ENCODE assay signal across 9 cellular contexts in the genomic region with DNA sequence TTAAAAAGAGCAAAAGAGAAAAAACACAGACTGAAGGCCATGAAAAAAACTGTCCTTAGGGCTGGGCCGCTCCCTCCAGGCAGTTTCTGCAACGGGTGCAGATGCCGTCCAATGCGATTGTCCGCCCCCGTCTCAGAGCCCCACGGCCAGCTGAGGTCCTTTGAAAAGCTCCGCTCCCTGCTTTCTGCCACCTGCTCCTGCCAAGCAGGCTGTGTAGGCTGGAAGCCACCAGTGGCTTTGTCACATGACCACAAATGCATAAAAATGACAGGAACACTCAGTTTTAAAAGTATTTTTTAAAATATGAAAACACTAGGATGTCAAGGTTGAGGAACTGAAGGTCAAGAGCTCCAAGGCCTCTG.
DNase-seq lines count a peak whose midpoint lies in the region; ATAC-seq and TF ChIP-seq lines count a peak whose summit lies in the region.
"Had no signal": no experiment of that assay in that cellular context is flagged by ENCODE, and none has a peak within 500 bp of the region (broad histone marks: within the 10 kb centered on the region; RNA-seq: fewer than 3 reads in every experiment).

No MANE protein-coding gene starts in this region.

- in situ Hi-C loops in IMR-90 (cut with MboI; ENCODE audit: low sequenced_read_pairs), result no loop called here

- H2BK15ac ChIP-seq in IMR-90 (ENCODE audit: low read depth, low read length), result peak overlapping the region; percentile 34; the same call in 1 of the 3 replicates

- no peak for TF ChIP-seq CTCF in IMR-90 (conservative IDR thresholded peaks at IDR 0.05; ENCODE audit: low read depth, low read length)

- DNase-seq in IMR-90 (no peak), RPMI8226 (peak; percentile 66), head of caudate nucleus (peak in 34 of 42 donors; percentile 37 to 82 (median 52)), posterior vena cava (ENCODE audit: low spot score) (no peak)
- DNase-seq in activated naive CD4-positive, alpha-beta T cell (lab: John Stamatoyannopoulos, UW), result no peak
- DNase-seq: NCI-H446 treated with DMSO at 0.1 percent for 48 hours had no signal

- H3K27ac ChIP-seq in IMR-90 (ENCODE audit: insufficient read depth, low read length), result peak overlapping the region; percentile 13; the same call in 1 of the 2 replicates

- 0 out of 2 replicates have a peak overlapping the region, but pooled peaks have one; percentile 42 for H2BK20ac ChIP-seq in IMR-90 (ENCODE audit: low read depth, low read length)

- H2BK5ac ChIP-seq in IMR-90 (ENCODE audit: low read depth, low read length, poor library complexity, severe bottlenecking), result peak overlapping the region; percentile 53

- H2AK9ac ChIP-seq in IMR-90 (replicated peaks; ENCODE audit: low read depth, low read length, poor library complexity), result no peak overlapping the region

- no TSS peak for BruUV-seq in IMR-90 (replicated peaks; lab: Mats Ljungman, UMichigan)

- CTCF ChIA-PET in IMR-90 (lab: Yijun Ruan, JAX), result interaction anchor here (0.6 to 1.4 kb wide), 3 partner anchors 10 to 45 kb away, joined by 3 to 5 read pairs (median 3); no protein-coding TSS in a partner anchor

- no peaks in the 10 kb centered on the region for H3K9me3 ChIP-seq in IMR-90 (ENCODE audit: control insufficient read depth, insufficient read depth, low read length)
- H3K9me3 ChIP-seq in skeletal muscle satellite cell (replicated peaks; ENCODE audit: low read length), result no peaks in the 10 kb centered on the region

- peaks cover 11% of the 10 kb centered on the region for H4K20me1 ChIP-seq in IMR-90 (ENCODE audit: insufficient read depth, low read length)

- peak overlapping the region; percentile 67; the same call in 1 of the 2 replicates for H3K14ac ChIP-seq in IMR-90 (replicated peaks; ENCODE audit: low read depth, low read length)

- H3K4ac ChIP-seq in IMR-90 (ENCODE audit: low read depth, low read length), result peak overlapping the region; percentile 96

- POLR2A ChIA-PET in IMR-90 (lab: Charles Lee; ENCODE audit: unreplicated experiment), result no interaction called here

- peak overlapping the region; percentile 61; the same call in 1 of the 2 replicates for H2BK120ac ChIP-seq in IMR-90 (ENCODE audit: low read depth, low read length)

- H4K91ac ChIP-seq in IMR-90 (ENCODE audit: insufficient read depth, low read depth, low read length), result peak overlapping the region; percentile 81; the same call in 1 of the 2 replicates

- H4K8ac ChIP-seq in IMR-90 (ENCODE audit: low read depth in 2 of 2, low read length in 2 of 2), result no peak overlapping the region

- no peak overlapping the region for H3K18ac ChIP-seq in IMR-90 (ENCODE audit: low read depth, low read length)

- H3K56ac ChIP-seq in IMR-90 (ENCODE audit: extremely low read depth, insufficient read depth, low read length), result no peak overlapping the region

- no peak for ATAC-seq in IMR-90 (ENCODE audit: low read depth)
- no peak for ATAC-seq in HG02571 (IDR thresholded peaks at IDR 0.05; ENCODE audit: unreplicated experiment)

- H4K5ac ChIP-seq in IMR-90 (ENCODE audit: low read depth, low read length), result no peak overlapping the region

- H3K4me2 ChIP-seq in IMR-90 (ENCODE audit: low read depth, low read length), result no peak overlapping the region
- peak overlapping the region; percentile 71 for H3K4me2 ChIP-seq in skeletal muscle satellite cell (ENCODE audit: low read length)

- H2AK5ac ChIP-seq in IMR-90 (ENCODE audit: low read depth, low read length), result peak overlapping the region; percentile 98; the same call in 1 of the 2 replicates

- peak overlapping the region; percentile 86; the same call in 1 of the 2 replicates for H3K23ac ChIP-seq in IMR-90 (ENCODE audit: low read depth, low read length)

- H3K9ac ChIP-seq in IMR-90 (ENCODE audit: low read depth, low read length) (no peak overlapping the region), skeletal muscle satellite cell (ENCODE audit: low read depth, low read length) (peak overlapping the region; percentile 45)
- H3K9ac ChIP-seq: parathyroid adenoma had no signal

- TF ChIP-seq POLR2A in IMR-90 (IDR thresholded peaks at IDR 0.05; ENCODE audit: low read depth, low read length), result no peak

- no peak overlapping the region for H3K4me3 ChIP-seq in IMR-90 (ENCODE audit: insufficient read depth, low read depth, low read length)
- H3K4me3 ChIP-seq in skeletal muscle satellite cell (ENCODE audit: low read length), result peak overlapping the region; percentile 12

- no peak for TF ChIP-seq RAD21 in IMR-90 (IDR thresholded peaks at IDR 0.05; ENCODE audit: low read length)

- H2AFZ ChIP-seq in IMR-90 (replicated peaks; ENCODE audit: low read length, poor library complexity), result no peak overlapping the region
- H2AFZ ChIP-seq: parathyroid adenoma had no signal

- 100% methylated on average over 3 of the region's 8 CpGs; no CpG with 5 or more reads in 1 of the 2 experiments for WGBS in IMR-90 (ENCODE audit: extremely low coverage in 2 of 2, insufficient read length in 1 of 2), 2 experiments

- peaks cover 47% of the 10 kb centered on the region for H3K4me1 ChIP-seq in IMR-90 (ENCODE audit: control insufficient read depth, insufficient read depth, low read length)
- H3K4me1 ChIP-seq in skeletal muscle satellite cell (ENCODE audit: control insufficient read depth, insufficient read depth, low read length), result peaks cover 74% of the 10 kb centered on the region

- H3K9me1 ChIP-seq in IMR-90 (ENCODE audit: insufficient read depth, low read length), result peaks cover 33% of the 10 kb centered on the region

- peaks cover 51 to 75% of the 10 kb centered on the region in 2 experiments for H3K79me1 ChIP-seq in IMR-90 (ENCODE audit: low read depth in 1 of 2, low read length in 2 of 2)

- dilution Hi-C loops in IMR-90 (cut with HindIII; ENCODE audit: low sequenced_read_pairs, unreplicated experiment), result no loop called here

- H3K27me3 ChIP-seq in IMR-90 (ENCODE audit: control insufficient read depth, insufficient read depth, low read length) (no peaks in the 10 kb centered on the region), skeletal muscle satellite cell (ENCODE audit: control insufficient read depth, insufficient read depth, low read length) (no peaks in the 10 kb centered on the region)

- peaks cover 6% of the 10 kb centered on the region for H3K36me3 ChIP-seq in IMR-90 (ENCODE audit: control insufficient read depth, insufficient read depth, low read length)
- no peaks in the 10 kb centered on the region for H3K36me3 ChIP-seq in skeletal muscle satellite cell (ENCODE audit: insufficient read depth, low read length)

- intact Hi-C loops in IMR-90 (cut with micrococcal nuclease) (loop anchor here (5.0 kb wide), 2 partner anchors 38 to 83 kb away; partner anchors contain the start of gene GNA12), head of caudate nucleus (cut with DNase I) (no loop called here), posterior vena cava (cut with DNase I) (loop anchor here in 1 of 2 donors (5.0 kb wide), 1 partner anchor 103 kb away; no protein-coding TSS in a partner anchor)

TF ChIP-seq in IMR-90, 13 proteins besides CTCF, POLR2A, EP300 and RAD21:
- no peak for TF ChIP-seq MAZ (IDR thresholded peaks at IDR 0.05; ENCODE audit: borderline replicate concordance, low read depth, low read length)
- TF ChIP-seq MXI1 (IDR thresholded peaks at IDR 0.05; ENCODE audit: borderline replicate concordance, low read depth, low read length), result no peak
- TF ChIP-seq NFE2L2 (IDR thresholded peaks at IDR 0.05; ENCODE audit: low read depth, low read length), result no peak
- no peak for TF ChIP-seq FOS (IDR thresholded peaks at IDR 0.05; ENCODE audit: low read depth, low read length)
- TF ChIP-seq SMC3 (IDR thresholded peaks at IDR 0.05; ENCODE audit: low read depth, low read length), result no peak
- no peak for TF ChIP-seq RFX5 (IDR thresholded peaks at IDR 0.05; ENCODE audit: low read depth, low read length)
- TF ChIP-seq, protein P1, sequence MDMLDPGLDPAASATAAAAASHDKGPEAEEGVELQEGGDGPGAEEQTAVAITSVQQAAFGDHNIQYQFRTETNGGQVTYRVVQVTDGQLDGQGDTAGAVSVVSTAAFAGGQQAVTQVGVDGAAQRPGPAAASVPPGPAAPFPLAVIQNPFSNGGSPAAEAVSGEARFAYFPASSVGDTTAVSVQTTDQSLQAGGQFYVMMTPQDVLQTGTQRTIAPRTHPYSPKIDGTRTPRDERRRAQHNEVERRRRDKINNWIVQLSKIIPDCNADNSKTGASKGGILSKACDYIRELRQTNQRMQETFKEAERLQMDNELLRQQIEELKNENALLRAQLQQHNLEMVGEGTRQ (IDR thresholded peaks at IDR 0.05; ENCODE audit: low read depth, low read length), result no peak
- no peak for TF ChIP-seq BHLHE40 (IDR thresholded peaks at IDR 0.05; ENCODE audit: low read depth, low read length)
- no peak for TF ChIP-seq ELK1 (IDR thresholded peaks at IDR 0.05; ENCODE audit: borderline replicate concordance, low read depth, low read length)
- TF ChIP-seq CHD1 (IDR thresholded peaks at IDR 0.05; ENCODE audit: low read depth, low read length), result no peak
- TF ChIP-seq RCOR1 (IDR thresholded peaks at IDR 0.05; ENCODE audit: insufficient replicate concordance, low read length), result no peak
- TF ChIP-seq MAFK (IDR thresholded peaks at IDR 0.05; ENCODE audit: low read depth, low read length), result no peak
- no peak for TF ChIP-seq CEBPB (IDR thresholded peaks at IDR 0.05; ENCODE audit: low read depth, low read length)

Comparison
In these comparisons a context has a peak if more than half of its experiments do, and no peak if none do; other contexts are left out.
1. DNase-seq: peak in RPMI8226 (single experiment) and head of caudate nucleus (34 of 42); none in IMR-90 (single experiment), posterior vena cava (single experiment) and activated naive CD4-positive, alpha-beta T cell (0 of 4).